8 cellular contexts compared by ENCODE assay signal in the genomic region with DNA sequence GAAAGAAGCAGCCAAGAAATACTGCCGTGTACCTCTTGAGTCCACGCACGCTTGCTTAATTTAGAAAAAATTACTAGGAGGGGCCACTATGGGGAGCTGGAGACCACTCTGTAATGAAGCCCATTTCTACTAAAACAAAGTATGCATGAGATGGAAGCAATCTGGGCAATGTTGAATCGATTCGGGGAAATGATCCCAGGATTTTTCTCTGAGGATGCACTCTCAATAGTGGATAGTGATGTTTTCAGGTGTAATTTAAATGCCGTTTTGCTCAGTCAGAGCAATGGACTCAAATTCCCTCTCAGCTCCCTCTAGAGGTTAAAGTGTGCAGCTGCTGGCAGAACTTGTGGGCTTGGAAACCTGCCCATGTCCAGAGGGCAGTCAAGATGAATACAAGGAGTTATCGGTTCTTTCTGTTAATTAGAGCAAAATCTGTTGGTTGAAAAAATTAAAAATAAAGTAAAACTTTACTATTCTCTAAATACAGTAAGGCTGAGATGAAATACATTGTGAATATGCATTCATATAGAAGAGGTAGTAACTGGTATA.
DNase-seq lines count a peak whose midpoint lies in the region; ATAC-seq lines count a peak whose summit lies in the region.

No MANE protein-coding gene starts in this region.

- DNase-seq in D341Med (ENCODE audit: low spot score) = peak; percentile 57
- DNase-seq in NCI-H2227 treated with DMSO at 0.1 percent for 48 hours (lab: John Stamatoyannopoulos, UW) = peak; percentile 75
- no peak for DNase-seq in activated T-cell treated with anti-CD3 and anti-CD28 coated beads, Interleukin-2, amount 50 U/mL, for 4 hours
- peak; percentile 77 for DNase-seq in glomerular endothelial cell (ENCODE audit: extremely low read depth, low read depth, low spot score)
- DNase-seq in pons (ENCODE audit: low spot score) = peak; percentile 77
- DNase-seq in effector CD4-positive, alpha-beta T cell = no peak

- ATAC-seq in GM19023 (IDR thresholded peaks at IDR 0.05; ENCODE audit: unreplicated experiment) = peak; percentile 92
- ATAC-seq in HG03066 (IDR thresholded peaks at IDR 0.05; ENCODE audit: low read depth, unreplicated experiment) = peak; percentile 87
- peak; percentile 77 to 80 for ATAC-seq in activated T-cell treated with anti-CD3 and anti-CD28 coated beads, Interleukin-2, amount 50 U/mL, for 4 hours

- peaks cover 2% of the 10 kb centered on the region for H3K36me3 Mint-ChIP-seq in activated T-cell treated with anti-CD3 and anti-CD28 coated beads, Interleukin-2, amount 50 U/mL, for 4 hours (ENCODE audit: insufficient read depth)

- H3K4me1 Mint-ChIP-seq in activated T-cell treated with anti-CD3 and anti-CD28 coated beads, Interleukin-2, amount 50 U/mL, for 4 hours (ENCODE audit: low read depth) = peaks cover 3% of the 10 kb centered on the region

- peaks cover 1% of the 10 kb centered on the region for H3K27me3 Mint-ChIP-seq in activated T-cell treated with anti-CD3 and anti-CD28 coated beads, Interleukin-2, amount 50 U/mL, for 4 hours (ENCODE audit: low read depth)

- no peaks in the 10 kb centered on the region for H3K9me3 Mint-ChIP-seq in activated T-cell treated with anti-CD3 and anti-CD28 coated beads, Interleukin-2, amount 50 U/mL, for 4 hours

- no peak overlapping the region for H3K4me3 Mint-ChIP-seq in activated T-cell treated with anti-CD3 and anti-CD28 coated beads, Interleukin-2, amount 50 U/mL, for 4 hours

Comparison
In these comparisons a context has a peak if more than half of its experiments do, and no peak if none do; other contexts are left out.
1. DNase-seq: peak in D341Med (single experiment), NCI-H2227 treated with DMSO at 0.1 percent for 48 hours (single experiment), glomerular endothelial cell (single experiment) and pons (single experiment); none in activated T-cell treated with anti-CD3 and anti-CD28 coated beads, Interleukin-2, amount 50 U/mL, for 4 hours (single experiment) and effector CD4-positive, alpha-beta T cell (single experiment).
2. Peak in every context shown above with its lines, with median percentiles within 50 percentile points of each other: ATAC-seq.